ENCODE assay signal across 11 cellular contexts in the genomic region with DNA sequence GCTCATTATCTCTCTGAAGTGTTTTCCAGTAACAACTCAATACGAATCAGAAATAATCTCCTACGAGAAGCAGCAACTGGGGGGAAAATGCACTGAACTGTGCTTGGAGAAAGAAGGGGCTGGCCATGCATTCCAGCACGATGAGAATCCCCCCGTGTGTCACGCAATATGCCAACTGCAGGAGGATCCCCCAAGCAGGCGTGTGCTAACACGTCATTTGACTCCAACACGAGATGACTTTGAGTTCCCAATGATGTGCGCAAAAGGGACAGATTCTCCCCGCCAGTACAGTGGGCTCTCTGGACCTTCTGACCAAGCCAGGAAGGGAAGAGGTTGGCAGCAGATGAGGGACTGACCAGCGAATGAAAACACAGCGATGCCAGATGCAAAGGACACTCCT.
DNase-seq lines count a peak whose midpoint lies in the region; ATAC-seq and TF ChIP-seq lines count a peak whose summit lies in the region.
"Had no signal": no experiment of that assay in that cellular context is flagged by ENCODE, and none has a peak within 500 bp of the region (broad histone marks: within the 10 kb centered on the region; RNA-seq: fewer than 3 reads in every experiment).

No MANE protein-coding gene starts in this region.

- no peaks in the 10 kb centered on the region for H3K36me3 Mint-ChIP-seq in MCF 10A (ENCODE audit: insufficient read depth, unreplicated experiment)

- intact Hi-C loops in MCF 10A (cut with micrococcal nuclease) (no loop called here), breast epithelium (cut with DNase I; ENCODE audit: low total_unique reads) (no loop called here), aorta (cut with DNase I) (loop anchor here (10.0 kb wide), 2 partner anchors 53 to 103 kb away; partner anchors contain the start of gene KCNMA1 (in 1 of the 2))

- H3K4me3 ChIP-seq in breast epithelium (no peak overlapping the region), aorta (ENCODE audit: low read length in 2 of 2) (no peak overlapping the region)
- H3K4me3 ChIP-seq: SK-N-MC had no signal

- DNase-seq in MCF 10A (ENCODE audit: unreplicated experiment) (peak; percentile 17), breast epithelium (ENCODE audit: low spot score in 2 of 2) (no peak), amniotic stem cell (lab: John Stamatoyannopoulos, UW) (peak; percentile 80), iris pigment epithelial cell (ENCODE audit: low read depth) (peak; percentile 28), aorta (peak in 1 of 2 donors; percentile 12), NCI-H1105 (lab: John Stamatoyannopoulos, UW) (no peak)
- DNase-seq: activated CD4-positive, alpha-beta T cell treated with anti-CD3 and anti-CD28 coated beads, Interleukin-2, amount 50 U/mL, for 4 hours; activated naive CD4-positive, alpha-beta T cell treated with anti-CD3 and anti-CD28 coated beads, Interleukin-2, amount 50 U/mL, for 16 hours had no signal

- H3K27me3 Mint-ChIP-seq in MCF 10A (ENCODE audit: insufficient read depth, unreplicated experiment) = no peaks in the 10 kb centered on the region

- H3K9me3 ChIP-seq in breast epithelium (no peaks in the 10 kb centered on the region), aorta (ENCODE audit: control insufficient read depth, low read length) (no peaks in the 10 kb centered on the region)

- POLR2A ChIA-PET in MCF 10A (lab: Yijun Ruan, JAX) = interaction anchor here (1.6 kb wide), 1 partner anchor 18 kb away, joined by 9 read pairs; no protein-coding TSS in a partner anchor

- CTCF ChIA-PET in MCF 10A (lab: Yijun Ruan, JAX) = interaction anchor here (0.6 to 1.6 kb wide), 3 partner anchors 136 to 358 kb away, joined by 3 to 6 read pairs (median 3); no protein-coding TSS in a partner anchor

- BruUV-seq in MCF 10A (replicated peaks; lab: Mats Ljungman, UMichigan) = no TSS peak

- H3K27ac ChIP-seq in breast epithelium (no peak overlapping the region), aorta (ENCODE audit: low read depth in 1 of 2, low read length in 2 of 2) (peak overlapping the region in 1 of 2 donors; percentile 50)
- H3K27ac ChIP-seq: SK-N-MC had no signal

- no peaks in the 10 kb centered on the region for H3K9me3 Mint-ChIP-seq in MCF 10A (ENCODE audit: unreplicated experiment)

- ATAC-seq in aorta (ENCODE audit: low FRiP score) = peak; percentile 17
- ATAC-seq in GM18858 (IDR thresholded peaks at IDR 0.05; ENCODE audit: unreplicated experiment) = no peak
- ATAC-seq in HG03095 (IDR thresholded peaks at IDR 0.05; ENCODE audit: unreplicated experiment) = no peak

- peaks cover 29% of the 10 kb centered on the region for H3K4me1 Mint-ChIP-seq in MCF 10A (ENCODE audit: insufficient read depth, unreplicated experiment)

- H3K4me1 ChIP-seq in breast epithelium = peaks cover 0 to 5% of the 10 kb centered on the region in 2 donors
- H3K4me1 ChIP-seq in aorta (ENCODE audit: control insufficient read depth in 1 of 2, insufficient read depth in 2 of 2, low read length in 2 of 2) = peaks cover 0 to 4% of the 10 kb centered on the region in 2 donors

- no peaks in the 10 kb centered on the region for H3K27me3 ChIP-seq in breast epithelium
- no peaks in the 10 kb centered on the region for H3K27me3 ChIP-seq in aorta (ENCODE audit: control insufficient read depth in 1 of 2, insufficient read depth in 2 of 2, low read length in 1 of 2)

- 53 to 67% methylated on average over 12 of the region's 12 CpGs for WGBS in aorta, 2 donors

- H3K36me3 ChIP-seq in breast epithelium = no peaks in the 10 kb centered on the region
- H3K36me3 ChIP-seq in aorta (ENCODE audit: control insufficient read depth in 1 of 2, insufficient read depth in 2 of 2, low read length in 1 of 2) = no peaks in the 10 kb centered on the region

- H3K27ac Mint-ChIP-seq in MCF 10A (ENCODE audit: low read depth, unreplicated experiment) = peak overlapping the region; percentile 71

- TF ChIP-seq POLR2A in breast epithelium (IDR thresholded peaks at IDR 0.05) = no peak

- H3K4me3 Mint-ChIP-seq in MCF 10A (ENCODE audit: unreplicated experiment) = no peak overlapping the region

- TF ChIP-seq CTCF in MCF 10A (IDR thresholded peaks at IDR 0.05; ENCODE audit: unreplicated experiment) = no peak
- TF ChIP-seq CTCF in breast epithelium (IDR thresholded peaks at IDR 0.05) = no peak

Comparison
In these comparisons a context has a peak if more than half of its experiments do, and no peak if none do; other contexts are left out.
1. DNase-seq: peak in MCF 10A (single experiment), amniotic stem cell (single experiment) and iris pigment epithelial cell (single experiment); none in breast epithelium (0 of 2) and NCI-H1105 (single experiment).
2. intact Hi-C loops: an anchor here in aorta (10.0 kb wide); none called in MCF 10A and breast epithelium.